8 cellular contexts compared by ENCODE assay signal in the genomic region with DNA sequence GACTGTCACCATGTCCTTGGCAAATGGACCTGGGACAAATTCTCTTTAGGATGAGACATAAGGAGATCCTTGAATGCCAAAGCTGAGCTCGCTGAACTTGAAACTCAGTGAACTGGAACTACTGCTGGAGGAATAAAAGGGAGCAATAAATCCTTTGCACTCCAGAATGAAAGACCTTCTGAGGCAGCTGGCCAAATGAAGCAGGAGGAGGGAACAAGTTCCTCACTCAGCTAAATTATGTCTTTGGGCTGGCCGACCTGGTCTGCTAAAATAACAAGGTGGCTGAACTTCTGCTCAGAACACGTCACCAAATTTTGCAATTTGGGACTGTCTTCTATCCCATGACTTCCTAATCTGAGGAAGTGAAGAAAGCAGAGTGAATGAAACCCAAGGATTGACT.
A peak's percentile ranks its signal among the peaks of the same experiment; 100 is the strongest.
DNase-seq lines count a peak whose midpoint lies in the region; TF ChIP-seq lines count a peak whose summit lies in the region.
"Had no signal": no experiment of that assay in that cellular context is flagged by ENCODE, and none has a peak within 500 bp of the region (broad histone marks: within the 10 kb centered on the region; RNA-seq: fewer than 3 reads in every experiment).

No MANE protein-coding gene starts in this region.

- no peaks in the 10 kb centered on the region for H3K36me3 ChIP-seq in tibial artery

- no peaks in the 10 kb centered on the region for H3K27me3 ChIP-seq in tibial artery

- no peak overlapping the region for H3K4me3 ChIP-seq in tibial artery

- H3K9me3 ChIP-seq in tibial artery, result no peaks in the 10 kb centered on the region

- H3K27ac ChIP-seq in tibial artery, result peak overlapping the region; percentile 51 to 70

- intact Hi-C loops in tibial artery (cut with DNase I; ENCODE audit: low total_unique reads), result no loop called here

- H3K4me1 ChIP-seq in tibial artery, result peaks cover 0 to 89% (median 34%) of the 10 kb centered on the region in 4 donors

- DNase-seq in NCI-H2029 treated with DMSO at 0.1 percent for 48 hours (lab: John Stamatoyannopoulos, UW), result peak; percentile 62
- DNase-seq in astrocyte of the hippocampus (ENCODE audit: low read depth, low spot score), result peak; percentile 77
- DNase-seq in left kidney (ENCODE audit: low read depth, low spot score), result peak; percentile 77
- peak; percentile 78 to 89 for DNase-seq in tibial artery
- DNase-seq in NCI-H748 (lab: John Stamatoyannopoulos, UW; ENCODE audit: unreplicated experiment), result no peak
- no peak for DNase-seq in NCI-H1436 (lab: John Stamatoyannopoulos, UW)
- no peak for DNase-seq in activated CD4-positive, alpha-beta T cell treated with anti-CD3 and anti-CD28 coated beads, Interleukin-2, amount 50 U/mL, for 4 hours
- DNase-seq: GOT3 had no signal

- TF ChIP-seq CTCF in tibial artery (IDR thresholded peaks at IDR 0.05), result no peak

Comparison
In these comparisons a context has a peak if more than half of its experiments do, and no peak if none do; other contexts are left out.
1. DNase-seq: peak in NCI-H2029 treated with DMSO at 0.1 percent for 48 hours (single experiment), astrocyte of the hippocampus (single experiment), left kidney (single experiment) and tibial artery (2 of 2); none in NCI-H748 (single experiment), NCI-H1436 (single experiment) and activated CD4-positive, alpha-beta T cell treated with anti-CD3 and anti-CD28 coated beads, Interleukin-2, amount 50 U/mL, for 4 hours (0 of 2).